In genomic region chr7:157228864-157229422, GRCh38 we compare ENCODE assay signal across 8 cellular contexts.
DNase-seq lines count a peak whose midpoint lies in the region; ATAC-seq, FAIRE-seq and TF ChIP-seq lines count a peak whose summit lies in the region.

No MANE protein-coding gene starts in this region.

- no peak overlapping the region for H4K91ac ChIP-seq in trophoblast cell (ENCODE audit: low read depth, low read length)

- ATAC-seq in GM21619 (IDR thresholded peaks at IDR 0.05; ENCODE audit: unreplicated experiment) = no peak
- ATAC-seq in HG02623 (IDR thresholded peaks at IDR 0.05; ENCODE audit: unreplicated experiment) = no peak

- FAIRE-seq in bronchial epithelial cell (lab: Jason Lieb, UNC) = no peak

- no peak overlapping the region for H4K8ac ChIP-seq in trophoblast cell (ENCODE audit: low read depth, low read length)

- no peaks in the 10 kb centered on the region for H3K9me3 ChIP-seq in cardiac muscle cell (ENCODE audit: low read depth)
- H3K9me3 ChIP-seq in right atrium auricular region = no peaks in the 10 kb centered on the region
- peaks cover 1% of the 10 kb centered on the region for H3K9me3 ChIP-seq in trophoblast cell (ENCODE audit: insufficient read depth, low read depth, low read length)

- no CpG with 5 or more reads among the region's 8 CpGs for WGBS in trophoblast cell (ENCODE audit: extremely low coverage, insufficient coverage, insufficient read length)

- H3K9ac ChIP-seq in trophoblast cell (ENCODE audit: low read length) = no peak overlapping the region

- H3K79me2 ChIP-seq in trophoblast cell (ENCODE audit: control insufficient read depth, insufficient read depth, low read length, poor library complexity) = no peaks in the 10 kb centered on the region

- no peak overlapping the region for H4K12ac ChIP-seq in trophoblast cell (ENCODE audit: low read depth, low read length)

- no peak overlapping the region for H3K14ac ChIP-seq in trophoblast cell (ENCODE audit: low read length)

- H2BK5ac ChIP-seq in trophoblast cell (ENCODE audit: low read depth, low read length, poor library complexity) = no peak overlapping the region

- H3K36me3 ChIP-seq in cardiac muscle cell (peaks cover 39% of the 10 kb centered on the region), right atrium auricular region (peaks cover 41% of the 10 kb centered on the region), bronchial epithelial cell (ENCODE audit: control insufficient read depth, insufficient read depth, low read length) (peaks cover 17% of the 10 kb centered on the region), trophoblast cell (ENCODE audit: control insufficient read depth in 1 of 2, insufficient read depth in 2 of 2, low read length in 2 of 2) (peaks cover 27 to 36% of the 10 kb centered on the region in 2 experiments)

- no peak overlapping the region for H2BK12ac ChIP-seq in trophoblast cell (ENCODE audit: low read length)

- no peak overlapping the region for H3K23ac ChIP-seq in trophoblast cell (ENCODE audit: low read length)

- peak; percentile 44 for TF ChIP-seq CTCF in cardiac muscle cell (IDR thresholded peaks at IDR 0.05; ENCODE audit: low read depth, low read length)
- TF ChIP-seq CTCF in right atrium auricular region (IDR thresholded peaks at IDR 0.05) = peak in 1 of 2 donors; percentile 53
- TF ChIP-seq CTCF in bronchial epithelial cell (IDR thresholded peaks at IDR 0.05; ENCODE audit: insufficient read depth, low read length, severe bottlenecking) = peak; percentile 63

- no peak overlapping the region for H2AK5ac ChIP-seq in trophoblast cell (ENCODE audit: low read length)

- H3K4ac ChIP-seq in trophoblast cell (ENCODE audit: low read depth, low read length) = no peak overlapping the region

- H3K4me1 ChIP-seq in cardiac muscle cell (ENCODE audit: low read depth) (no peaks in the 10 kb centered on the region), right atrium auricular region (no peaks in the 10 kb centered on the region), trophoblast cell (ENCODE audit: control insufficient read depth in 1 of 2, insufficient read depth in 2 of 2, low read length in 2 of 2) (no peaks in the 10 kb centered on the region)

- H3K27me3 ChIP-seq in cardiac muscle cell = no peaks in the 10 kb centered on the region
- no peaks in the 10 kb centered on the region for H3K27me3 ChIP-seq in right atrium auricular region
- H3K27me3 ChIP-seq in bronchial epithelial cell (ENCODE audit: control insufficient read depth, insufficient read depth, low read length) = no peaks in the 10 kb centered on the region
- no peaks in the 10 kb centered on the region for H3K27me3 ChIP-seq in trophoblast cell (ENCODE audit: insufficient read depth, low read length)

- no peaks in the 10 kb centered on the region for H3K79me1 ChIP-seq in trophoblast cell (ENCODE audit: low read length)

- no peak overlapping the region for H3K18ac ChIP-seq in trophoblast cell (ENCODE audit: low read length)

- no peak overlapping the region for H2BK120ac ChIP-seq in trophoblast cell (ENCODE audit: insufficient read depth, low read length, poor library complexity)

- DNase-seq in cardiac muscle cell (ENCODE audit: low read depth in 1 of 2, low spot score in 1 of 2) (peak; percentile 36 to 37), right atrium auricular region (ENCODE audit: low spot score) (no peak), NCI-H1694 treated with DMSO at 0.1 percent for 48 hours (lab: John Stamatoyannopoulos, UW) (peak; percentile 28), bronchial epithelial cell (ENCODE audit: low read depth) (peak; percentile 20), trophoblast cell (peak; percentile 5 to 53), NCI-H526 treated with DMSO at 0.1 percent for 48 hours (lab: John Stamatoyannopoulos, UW) (no peak)

- H3K27ac ChIP-seq in cardiac muscle cell = no peak overlapping the region
- no peak overlapping the region for H3K27ac ChIP-seq in right atrium auricular region
- H3K27ac ChIP-seq in trophoblast cell (ENCODE audit: low read depth, low read length) = no peak overlapping the region

- no peak overlapping the region for H3K4me2 ChIP-seq in trophoblast cell (ENCODE audit: low read length)

- H2AFZ ChIP-seq in trophoblast cell (ENCODE audit: insufficient read depth, low read length, poor library complexity) = no peak overlapping the region

- H3K4me3 ChIP-seq in cardiac muscle cell = no peak overlapping the region
- no peak overlapping the region for H3K4me3 ChIP-seq in right atrium auricular region
- H3K4me3 ChIP-seq in bronchial epithelial cell (ENCODE audit: low read depth, low read length) = no peak overlapping the region
- no peak overlapping the region for H3K4me3 ChIP-seq in trophoblast cell (ENCODE audit: low read depth, low read length)

Comparison
In these comparisons a context has a peak if more than half of its experiments do, and no peak if none do; other contexts are left out.
1. DNase-seq: peak in cardiac muscle cell (2 of 2), NCI-H1694 treated with DMSO at 0.1 percent for 48 hours (single experiment), bronchial epithelial cell (single experiment) and trophoblast cell (2 of 2); none in right atrium auricular region (single experiment) and NCI-H526 treated with DMSO at 0.1 percent for 48 hours (single experiment).